11 cellular contexts compared by ENCODE assay signal in the genomic region with DNA sequence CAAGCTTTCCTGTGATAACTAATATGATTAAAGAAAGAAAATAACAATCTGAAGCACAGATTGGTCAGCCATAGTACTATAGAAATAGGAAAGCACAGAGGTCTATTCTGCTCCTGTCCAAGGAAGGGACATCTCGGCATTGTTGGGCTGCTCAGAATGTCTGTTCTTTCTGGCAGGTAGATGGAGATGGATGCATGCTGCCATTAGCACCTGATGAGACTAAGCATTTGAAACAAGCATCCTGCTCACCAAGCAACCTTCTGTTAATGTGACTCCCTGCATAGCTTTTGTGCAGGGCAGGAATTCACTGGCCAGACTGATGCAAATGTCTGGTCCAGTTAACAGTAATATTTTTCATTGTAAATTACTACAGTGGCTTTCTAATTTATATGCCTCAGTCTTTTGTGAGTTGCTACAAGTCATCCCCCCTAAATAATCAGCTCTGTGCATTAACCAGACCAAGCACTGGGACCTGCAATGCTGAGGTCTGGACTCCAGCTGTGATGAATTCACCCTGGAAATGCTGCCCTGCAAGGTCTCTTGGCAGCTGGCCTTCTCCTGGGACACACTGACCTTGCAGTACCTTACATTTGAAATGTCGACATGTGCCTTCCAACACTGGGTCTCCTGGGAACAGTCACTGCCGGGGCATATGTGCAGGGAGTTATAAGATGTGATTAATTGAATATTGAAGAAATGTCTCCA.
"Had no signal": no experiment of that assay in that cellular context is flagged by ENCODE, and none has a peak within 500 bp of the region (broad histone marks: within the 10 kb centered on the region; RNA-seq: fewer than 3 reads in every experiment).

No MANE protein-coding gene starts in this region.

- H3K4me1 Mint-ChIP-seq: naive thymus-derived CD4-positive, alpha-beta T cell had no signal

- H3K27me3 Mint-ChIP-seq: activated CD4-positive, alpha-beta memory T cell treated with anti-CD3 and anti-CD28 coated beads for 36 hours; dendritic cell treated with granulocyte-macrophage colony-stimulating factor and Interleukin-4, amounts not matched to agents 40 ng/mL and 50 ng/mL, for 4 days; naive thymus-derived CD4-positive, alpha-beta T cell had no signal

- DNase-seq: activated CD4-positive, alpha-beta memory T cell treated with anti-CD3 and anti-CD28 coated beads for 36 hours; activated naive CD4-positive, alpha-beta T cell; activated T-cell treated with anti-CD3 and anti-CD28 coated beads, Interleukin-2, amount 50 U/mL, for 72 hours; central memory CD4-positive, alpha-beta T cell; foreskin fibroblast; naive thymus-derived CD4-positive, alpha-beta T cell; occipital lobe; stimulated activated CD4-positive, alpha-beta T cell treated with anti-CD3 and anti-CD28 coated beads, Interleukin-2, amount 100 ng/mL, for 48 hours; stimulated activated naive CD4-positive, alpha-beta T cell treated with Interleukin-2 at 50 U/mL for 16 hours had no signal

- H3K9me3 Mint-ChIP-seq: dendritic cell treated with granulocyte-macrophage colony-stimulating factor and Interleukin-4, amounts not matched to agents 40 ng/mL and 50 ng/mL, for 4 days had no signal

- H3K4me3 Mint-ChIP-seq: activated CD4-positive, alpha-beta memory T cell treated with anti-CD3 and anti-CD28 coated beads for 36 hours; activated T-cell treated with anti-CD3 and anti-CD28 coated beads, Interleukin-2, amount 50 U/mL, for 72 hours; dendritic cell treated with granulocyte-macrophage colony-stimulating factor and Interleukin-4, amounts not matched to agents 40 ng/mL and 50 ng/mL, for 4 days; naive thymus-derived CD4-positive, alpha-beta T cell had no signal

- H3K36me3 Mint-ChIP-seq: activated CD4-positive, alpha-beta memory T cell treated with anti-CD3 and anti-CD28 coated beads for 36 hours; naive thymus-derived CD4-positive, alpha-beta T cell had no signal

- ATAC-seq: activated T-cell treated with anti-CD3 and anti-CD28 coated beads, Interleukin-2, amount 50 U/mL, for 72 hours; esophagus mucosa; naive thymus-derived CD4-positive, alpha-beta T cell had no signal

- H3K27ac Mint-ChIP-seq: activated CD4-positive, alpha-beta memory T cell treated with anti-CD3 and anti-CD28 coated beads for 36 hours; activated T-cell treated with anti-CD3 and anti-CD28 coated beads, Interleukin-2, amount 50 U/mL, for 72 hours; dendritic cell treated with granulocyte-macrophage colony-stimulating factor and Interleukin-4, amounts not matched to agents 40 ng/mL and 50 ng/mL, for 4 days; naive thymus-derived CD4-positive, alpha-beta T cell had no signal
